ENCODE assay signal across 21 cellular contexts in the genomic region with DNA sequence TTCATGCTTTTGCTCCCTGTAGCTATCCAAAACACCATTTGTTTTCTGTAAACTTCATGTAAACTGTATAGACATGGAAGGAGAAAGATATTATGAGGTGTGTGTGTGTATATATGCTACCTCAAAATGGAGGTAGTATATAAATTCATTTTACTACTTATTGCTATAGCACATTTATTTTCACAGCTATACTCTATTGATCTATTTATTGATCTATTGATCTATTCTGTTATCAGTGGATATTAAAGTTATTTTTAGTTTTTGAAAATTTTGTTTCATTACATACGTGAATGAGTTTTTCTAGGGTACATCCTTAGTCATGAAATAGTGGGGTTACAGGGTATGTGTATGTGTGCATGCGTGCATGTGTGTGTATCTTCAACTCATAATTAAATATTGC.
"Had no signal": no experiment of that assay in that cellular context is flagged by ENCODE, and none has a peak within 500 bp of the region (broad histone marks: within the 10 kb centered on the region; RNA-seq: fewer than 3 reads in every experiment).

No MANE protein-coding gene starts in this region.

- H3K4me3 Mint-ChIP-seq: naive thymus-derived CD8-positive, alpha-beta T cell; stimulated activated effector memory CD8-positive, alpha-beta T cell treated with anti-CD3 and anti-CD28 coated beads, Interleukin-12 subunit alpha, Interleukin-12 subunit beta, amount 100 ng/mL, for 72 hours; type B pancreatic cell had no signal

- H3K36me3 Mint-ChIP-seq: naive thymus-derived CD8-positive, alpha-beta T cell; stimulated activated effector memory CD8-positive, alpha-beta T cell treated with anti-CD3 and anti-CD28 coated beads, Interleukin-12 subunit alpha, Interleukin-12 subunit beta, amount 100 ng/mL, for 72 hours; type B pancreatic cell had no signal

- DNase-seq: cortex of kidney; dorsolateral prefrontal cortex; effector CD8-positive, alpha-beta T cell; heart left ventricle; hypothalamus; kidney glomerular epithelial cell; mucosa of descending colon; naive thymus-derived CD8-positive, alpha-beta T cell; occipital lobe; pancreas; right cardiac atrium; stimulated activated CD4-positive, alpha-beta T cell treated with anti-CD3 and anti-CD28 coated beads, Interleukin-4, amount 100 ng/mL, for 1 hour; stimulated activated CD8-positive, alpha-beta memory T cell treated with anti-CD3 and anti-CD28 coated beads, Interleukin-4, amount 100 ng/mL, for 48 hours; stimulated activated naive CD8-positive, alpha-beta T cell treated with anti-CD3 and anti-CD28 coated beads, Interleukin-15, Interleukin-2, amounts not matched to agents 100 U/mL and 50 U/mL, for 24 hours; thyroid gland; uterus had no signal

- H3K27me3 ChIP-seq: dorsolateral prefrontal cortex, heart left ventricle, pancreas, suprapubic skin, thyroid gland, uterus had no signal

- H3K27ac ChIP-seq: pancreas, suprapubic skin had no signal

- ATAC-seq: esophagus mucosa; heart left ventricle; mucosa of descending colon; naive thymus-derived CD8-positive, alpha-beta T cell; pancreas; right cardiac atrium; stimulated activated effector memory CD8-positive, alpha-beta T cell treated with anti-CD3 and anti-CD28 coated beads, Interleukin-12 subunit alpha, Interleukin-12 subunit beta, amount 100 ng/mL, for 72 hours; stimulated activated naive CD8-positive, alpha-beta T cell treated with anti-CD3 and anti-CD28 coated beads, Interleukin-15, Interleukin-2, amounts not matched to agents 100 U/mL and 50 U/mL, for 24 hours had no signal

- H3K9me3 ChIP-seq: heart left ventricle, mucosa of descending colon, pancreas, suprapubic skin, thyroid gland, uterus had no signal

- H3K36me3 ChIP-seq: heart left ventricle, pancreas, suprapubic skin, thyroid gland, uterus had no signal

- H3K27ac Mint-ChIP-seq: naive thymus-derived CD8-positive, alpha-beta T cell; progenitor cell of endocrine pancreas; stimulated activated effector memory CD8-positive, alpha-beta T cell treated with anti-CD3 and anti-CD28 coated beads, Interleukin-12 subunit alpha, Interleukin-12 subunit beta, amount 100 ng/mL, for 72 hours; type B pancreatic cell had no signal

- H3K27me3 Mint-ChIP-seq: naive thymus-derived CD8-positive, alpha-beta T cell; progenitor cell of endocrine pancreas; type B pancreatic cell had no signal

- H3K4me3 ChIP-seq: dorsolateral prefrontal cortex, heart left ventricle, mucosa of descending colon, pancreas, suprapubic skin, thyroid gland, uterus had no signal

- H3K9me3 Mint-ChIP-seq: naive thymus-derived CD8-positive, alpha-beta T cell; stimulated activated effector memory CD8-positive, alpha-beta T cell treated with anti-CD3 and anti-CD28 coated beads, Interleukin-12 subunit alpha, Interleukin-12 subunit beta, amount 100 ng/mL, for 72 hours; type B pancreatic cell had no signal
